Comparison of ENCODE assay signal across 9 cellular contexts in genomic region chr12:51351913-51352532, GRCh38. TPM values are rescaled to one million over a fixed set of nuclear protein-coding genes. Genes with fewer than 3 reads are reported as not detected.
DNase-seq lines count a peak whose midpoint lies in the region; ATAC-seq and TF ChIP-seq lines count a peak whose summit lies in the region.
"Had no signal": no experiment of that assay in that cellular context is flagged by ENCODE, and none has a peak within 500 bp of the region (broad histone marks: within the 10 kb centered on the region; RNA-seq: fewer than 3 reads in every experiment).

No MANE protein-coding gene starts in this region.

- intact Hi-C loops in PC-9 (cut with micrococcal nuclease; ENCODE audit: unreplicated experiment), result loop anchor here (5.0 kb wide), 1 partner anchor 1275 kb away; no protein-coding TSS in a partner anchor
- intact Hi-C loops in uterus (cut with DNase I; ENCODE audit: low total_unique reads), result no loop called here

- CTCF ChIA-PET in PC-9 (lab: Charles Lee), result interaction anchor here (0.6 to 1.4 kb wide), 4 partner anchors 20 to 733 kb away, joined by 3 to 5 read pairs (median 4); no protein-coding TSS in a partner anchor

- H4K20me1 ChIP-seq in PC-9 (ENCODE audit: insufficient read depth), result no peaks in the 10 kb centered on the region

- H3K9me3 ChIP-seq in PC-9 (ENCODE audit: insufficient read depth, low read depth) (no peaks in the 10 kb centered on the region), uterus (no peaks in the 10 kb centered on the region)

- no peaks in the 10 kb centered on the region for H3K27me3 ChIP-seq in PC-9 (ENCODE audit: insufficient read depth, low read depth)
- H3K27me3 ChIP-seq in uterus, result no peaks in the 10 kb centered on the region

- H3K9me2 ChIP-seq in PC-9 (ENCODE audit: insufficient read depth), result no peaks in the 10 kb centered on the region

- in situ Hi-C loops in Caki2 (cut with HindIII; ENCODE audit: low pct_unique_long_range_greater_than_20kb, low sequenced_read_pairs), result no loop called here

- no peak overlapping the region for H3K27ac ChIP-seq in PC-9
- no peak overlapping the region for H3K27ac ChIP-seq in uterus

- POLR2A ChIA-PET in PC-9 (lab: Charles Lee; ENCODE audit: unreplicated experiment), result interaction anchor here (0.7 kb wide), 1 partner anchor 1267 kb away, joined by 4 read pairs; the partner anchor contains the start of gene SMARCD1

- H3K36me3 ChIP-seq in PC-9 (ENCODE audit: low read depth), result no peaks in the 10 kb centered on the region
- no peaks in the 10 kb centered on the region for H3K36me3 ChIP-seq in uterus

- ATAC-seq in HG02870 (IDR thresholded peaks at IDR 0.05; ENCODE audit: unreplicated experiment), result no peak

- no peak overlapping the region for H3K4me2 ChIP-seq in PC-9

- H3F3A ChIP-seq in PC-9 (ENCODE audit: insufficient read depth, low read depth), result peaks cover 3% of the 10 kb centered on the region; the same call in 1 of the 2 replicates

- no peak overlapping the region for H3K27ac Mint-ChIP-seq in HFFc6
- H3K27ac Mint-ChIP-seq: T-helper 1 cell treated with Interleukin-12 subunit alpha and Interleukin-12 subunit beta and Interleukin-4 antibody, amounts not matched to agents 30 μg/mL and 1 μg/mL, for 36 hours had no signal

- H3K4me1 ChIP-seq in PC-9 (replicated peaks; ENCODE audit: insufficient read depth) (no peaks in the 10 kb centered on the region), uterus (no peaks in the 10 kb centered on the region)

- BruUV-seq in PC-9 (replicated peaks; lab: Mats Ljungman, UMichigan), result no TSS peak

- H3K9me3 Mint-ChIP-seq in HFFc6, result no peaks in the 10 kb centered on the region
- H3K9me3 Mint-ChIP-seq: T-helper 1 cell treated with Interleukin-12 subunit alpha and Interleukin-12 subunit beta and Interleukin-4 antibody, amounts not matched to agents 30 μg/mL and 1 μg/mL, for 36 hours had no signal

- no peak overlapping the region for H2AFZ ChIP-seq in PC-9

- no peaks in the 10 kb centered on the region for H3K79me2 ChIP-seq in PC-9 (ENCODE audit: low read depth)

- TF ChIP-seq CTCF in HFFc6 (IDR thresholded peaks at IDR 0.05) (peak; percentile 82), PC-9 (conservative IDR thresholded peaks at IDR 0.05) (peak; percentile 72), uterus (IDR thresholded peaks at IDR 0.05) (peak in 2 of 4 experiments; percentile 13 to 18)

- H3K4me3 ChIP-seq in PC-9 (no peak overlapping the region), uterus (no peak overlapping the region)

- H3K27me3 Mint-ChIP-seq in HFFc6 (ENCODE audit: insufficient read depth), result no peaks in the 10 kb centered on the region; the same call in 1 of the 2 replicates

- H3K4me3 Mint-ChIP-seq in HFFc6, result no peak overlapping the region
- H3K4me3 Mint-ChIP-seq: T-helper 1 cell treated with Interleukin-12 subunit alpha and Interleukin-12 subunit beta and Interleukin-4 antibody, amounts not matched to agents 30 μg/mL and 1 μg/mL, for 36 hours had no signal

- H3K36me3 Mint-ChIP-seq in HFFc6 (ENCODE audit: low read depth), result peaks cover 10% of the 10 kb centered on the region; the same call in 1 of the 2 replicates

- DNase-seq in Caki2 (ENCODE audit: low read depth) (peak; percentile 26), HFFc6 (peak; percentile 41), PC-9 (peak in 1 of 2 experiments; percentile 55), anterior cingulate cortex (lab: John Stamatoyannopoulos, UW) (peak in 44 of 58 donors; percentile 2 to 64 (median 31)), iPS-NIHi7 (ENCODE audit: extremely low spot score) (peak; percentile 83), uterus (no peak)
- DNase-seq in stimulated activated CD4-positive, alpha-beta T cell treated with anti-CD3 and anti-CD28 coated beads, Interleukin-4, amount 100 ng/mL, for 24 hours, result peak; percentile 27

- no peak for TF ChIP-seq POLR2A in uterus (IDR thresholded peaks at IDR 0.05)

- H3K4me1 Mint-ChIP-seq in HFFc6 (ENCODE audit: low read depth), result peaks cover 30% of the 10 kb centered on the region

RNA-seq across cellular contexts. Expression of gene CELA1, which starts 5.5 kb away (rescaled TPM):
- not detected in 2 replicates for total RNA-seq in Caki2 (2014; rRNA removed; shearing (Covaris generic); ENCODE audit: low replicate concordance)
- not detected for total RNA-seq in HFFc6 (2021; fragmentation: NEBNext Ultra II Directional; extraction: Animal tissue kit (Norgen Biotek cat#: 25700))
- total RNA-seq in PC-9 (2021) (0.58 TPM in 1 of 2 replicates, not detected in the other), uterus (not detected)

RNA-seq across cellular contexts. Expression of gene BIN2, which starts 28.0 kb away (rescaled TPM):
- total RNA-seq in Caki2 (2014; rRNA removed; shearing (Covaris generic); ENCODE audit: low replicate concordance), result not detected in 2 replicates
- not detected for total RNA-seq in HFFc6 (2021; fragmentation: NEBNext Ultra II Directional; extraction: Animal tissue kit (Norgen Biotek cat#: 25700))
- total RNA-seq in PC-9 (2021) (not detected in 2 replicates), uterus (1 to 10 TPM in 3 of 4 donors, under 1 TPM in 1; 0.29 to 5.0 (median 2.3) TPM)

RNA-seq across cellular contexts. Expression of gene GALNT6, which starts 39.2 kb away (rescaled TPM):
- total RNA-seq in Caki2 (2014; rRNA removed; shearing (Covaris generic); ENCODE audit: low replicate concordance), result not detected in 2 replicates
- total RNA-seq in HFFc6 (2021; fragmentation: NEBNext Ultra II Directional; extraction: Animal tissue kit (Norgen Biotek cat#: 25700)), result 10 to 100 TPM; 68.2 to 93.9 (median 71.7) TPM
- total RNA-seq in PC-9 (2021) (73.0 and 83.5 TPM in 2 replicates), uterus (1 to 10 TPM in 1 of 4 donors, under 1 TPM in 2, not detected in 1; under 0.01 to 1.3 (median 0.76) TPM)

Comparison
In these comparisons a context has a peak if more than half of its experiments do, and no peak if none do; other contexts are left out.
1. DNase-seq: peak in Caki2 (single experiment), HFFc6 (single experiment), anterior cingulate cortex (44 of 58), iPS-NIHi7 (single experiment) and stimulated activated CD4-positive, alpha-beta T cell treated with anti-CD3 and anti-CD28 coated beads, Interleukin-4, amount 100 ng/mL, for 24 hours (single experiment); none in uterus (0 of 2).
2. RNA of gene GALNT6, which starts 39.2 kb away (total RNA-seq): 68.2 to 93.9 TPM in HFFc6 and 73.0 to 83.5 TPM in PC-9; under 0.01 to 1.3 TPM in uterus and not detected in Caki2; every median in the first group is over 10 times any median in the second.